Comparison of ENCODE assay signal across 8 cellular contexts in the genomic region with DNA sequence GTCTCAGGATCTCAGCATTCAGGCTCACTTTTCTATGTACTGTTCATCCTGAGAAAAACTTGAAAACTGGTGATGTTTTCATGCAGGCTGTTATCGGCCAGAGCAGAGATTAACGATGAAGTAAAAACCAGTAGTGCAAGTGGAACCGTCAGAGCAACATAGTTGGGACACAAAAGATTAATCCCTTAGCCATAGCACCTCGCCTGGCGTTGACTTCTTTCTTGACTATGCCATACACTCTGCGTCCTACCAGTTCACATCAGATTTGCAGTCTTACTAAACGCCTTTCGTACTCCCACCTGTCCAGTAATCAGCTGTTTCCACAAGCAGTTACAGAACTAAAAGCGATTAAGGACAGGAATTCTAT. TPM values are rescaled to one million over a fixed set of nuclear protein-coding genes. Genes with fewer than 3 reads are reported as not detected.
DNase-seq lines count a peak whose midpoint lies in the region; ATAC-seq, FAIRE-seq and TF ChIP-seq lines count a peak whose summit lies in the region.

No MANE protein-coding gene starts in this region.

- H3K4me3 ChIP-seq in DND-41 (ENCODE audit: low read depth in 1 of 2, low read length in 2 of 2) (peak overlapping the region; percentile 24 to 68; a peak in 3 of 4 replicates), astrocyte (ENCODE audit: insufficient read depth, low read depth, low read length) (peak overlapping the region; percentile 98), mucosa of stomach (ENCODE audit: low read length) (peak overlapping the region; percentile 27), esophagus squamous epithelium (peak overlapping the region in 2 of 4 donors; percentile 43 to 60)

- DNase-seq in DND-41 (no peak), astrocyte (ENCODE audit: low read depth) (no peak), islet precursor cell (no peak), NCI-H446 (lab: John Stamatoyannopoulos, UW) (no peak), NCI-H1048 (lab: John Stamatoyannopoulos, UW) (no peak), esophagus squamous epithelium (lab: John Stamatoyannopoulos, UW) (no peak)

- H3K4me1 Mint-ChIP-seq in astrocyte (ENCODE audit: low read depth, unreplicated experiment): peaks cover 5% of the 10 kb centered on the region

- H3K9me3 ChIP-seq in DND-41 (ENCODE audit: insufficient read depth, low read length, severe bottlenecking): no peaks in the 10 kb centered on the region
- H3K9me3 ChIP-seq in astrocyte (ENCODE audit: insufficient read depth, low read depth, low read length): no peaks in the 10 kb centered on the region
- no peaks in the 10 kb centered on the region for H3K9me3 ChIP-seq in mucosa of stomach (ENCODE audit: control insufficient read depth, low read length)
- no peaks in the 10 kb centered on the region for H3K9me3 ChIP-seq in esophagus squamous epithelium

- no peaks in the 10 kb centered on the region for H3K36me3 Mint-ChIP-seq in astrocyte (ENCODE audit: low read depth, unreplicated experiment)

- H4K20me1 ChIP-seq in DND-41 (ENCODE audit: insufficient read depth, low read length) (no peaks in the 10 kb centered on the region), astrocyte (ENCODE audit: insufficient read depth, low read length) (peaks cover 10% of the 10 kb centered on the region)

- H3K4me2 ChIP-seq in DND-41 (ENCODE audit: insufficient read depth, low read length) (peak overlapping the region; percentile 62), astrocyte (ENCODE audit: low read length) (peak overlapping the region; percentile 99)

- peak overlapping the region; percentile 90 for H3K4me3 Mint-ChIP-seq in astrocyte (ENCODE audit: unreplicated experiment)

- H3K9ac ChIP-seq in DND-41 (ENCODE audit: low read depth, low read length) (peak overlapping the region; percentile 73), astrocyte (ENCODE audit: low read length) (peak overlapping the region; percentile 99), mucosa of stomach (ENCODE audit: low read length) (peak overlapping the region; percentile 60)

- intact Hi-C loops in esophagus squamous epithelium (cut with DNase I): no loop called here

- H3K27ac ChIP-seq in DND-41 (ENCODE audit: low read length) (peak overlapping the region; percentile 88), astrocyte (ENCODE audit: low read depth, low read length) (peak overlapping the region; percentile 94), esophagus squamous epithelium (peak overlapping the region in 2 of 4 donors; percentile 87 to 91)

- H3K4me1 ChIP-seq in DND-41 (ENCODE audit: insufficient read depth, low read length) (peaks cover 32% of the 10 kb centered on the region), astrocyte (ENCODE audit: insufficient read depth, low read length) (peaks cover 6% of the 10 kb centered on the region), mucosa of stomach (ENCODE audit: control insufficient read depth, insufficient read depth, low read length) (no peaks in the 10 kb centered on the region), esophagus squamous epithelium (peaks cover 0 to 34% (median 0%) of the 10 kb centered on the region in 3 donors)

- H3K36me3 ChIP-seq in DND-41 (ENCODE audit: insufficient read depth, low read length) (peaks cover 23% of the 10 kb centered on the region), astrocyte (ENCODE audit: insufficient read depth, low read length) (no peaks in the 10 kb centered on the region), mucosa of stomach (ENCODE audit: control insufficient read depth, insufficient read depth, low read length) (no peaks in the 10 kb centered on the region), esophagus squamous epithelium (no peaks in the 10 kb centered on the region)

- peak; percentile 29 for ATAC-seq in DND-41 (ENCODE audit: insufficient read depth, low read depth)
- peak; percentile 18 for ATAC-seq in HG02884 (IDR thresholded peaks at IDR 0.05; ENCODE audit: unreplicated experiment)

- no peak for TF ChIP-seq CTCF in DND-41 (IDR thresholded peaks at IDR 0.05; ENCODE audit: borderline replicate concordance, extremely low read depth, low read length, poor library complexity, severe bottlenecking)
- TF ChIP-seq CTCF in astrocyte (IDR thresholded peaks at IDR 0.05; ENCODE audit: insufficient read depth, low read depth, low read length): no peak
- TF ChIP-seq CTCF in esophagus squamous epithelium (IDR thresholded peaks at IDR 0.05): no peak

- WGBS in esophagus squamous epithelium, 2 donors: 0% methylated on average over 7 of the region's 9 CpGs; no CpG with 5 or more reads in 1 of the 2 donors

- H3K27ac Mint-ChIP-seq in astrocyte (ENCODE audit: unreplicated experiment): peak overlapping the region; percentile 89

- TF ChIP-seq POLR2A in esophagus squamous epithelium (IDR thresholded peaks at IDR 0.05): no peak

- no peaks in the 10 kb centered on the region for H3K9me3 Mint-ChIP-seq in astrocyte (ENCODE audit: unreplicated experiment)

- H3K27me3 Mint-ChIP-seq in astrocyte (ENCODE audit: low read depth, unreplicated experiment): no peaks in the 10 kb centered on the region

- H3K79me2 ChIP-seq in DND-41 (ENCODE audit: insufficient read depth, low read length): peaks cover 44% of the 10 kb centered on the region
- peaks cover 44% of the 10 kb centered on the region for H3K79me2 ChIP-seq in astrocyte (ENCODE audit: insufficient read depth, low read length)

- FAIRE-seq in astrocyte (lab: Jason Lieb, UNC): no peak

- H2AFZ ChIP-seq in DND-41 (ENCODE audit: low read depth, low read length): peak overlapping the region; percentile 81
- H2AFZ ChIP-seq in astrocyte (ENCODE audit: low read depth, low read length): peak overlapping the region; percentile 89

- H3K27me3 ChIP-seq in DND-41 (ENCODE audit: insufficient read depth, low read length, poor library complexity) (no peaks in the 10 kb centered on the region), astrocyte (ENCODE audit: insufficient read depth, low read length) (no peaks in the 10 kb centered on the region), mucosa of stomach (ENCODE audit: control insufficient read depth, insufficient read depth, low read length) (no peaks in the 10 kb centered on the region), esophagus squamous epithelium (no peaks in the 10 kb centered on the region)

RNA-seq across cellular contexts. Expression of a gene that starts 39.4 kb away (rescaled TPM):
- total RNA-seq in astrocyte (21.5 and 23.6 TPM in 2 replicates), esophagus squamous epithelium (10 to 100 TPM in 2 of 4 donors, under 1 TPM in 2; 0.06 to 31.7 (median 10.7) TPM)
